In the genomic region with DNA sequence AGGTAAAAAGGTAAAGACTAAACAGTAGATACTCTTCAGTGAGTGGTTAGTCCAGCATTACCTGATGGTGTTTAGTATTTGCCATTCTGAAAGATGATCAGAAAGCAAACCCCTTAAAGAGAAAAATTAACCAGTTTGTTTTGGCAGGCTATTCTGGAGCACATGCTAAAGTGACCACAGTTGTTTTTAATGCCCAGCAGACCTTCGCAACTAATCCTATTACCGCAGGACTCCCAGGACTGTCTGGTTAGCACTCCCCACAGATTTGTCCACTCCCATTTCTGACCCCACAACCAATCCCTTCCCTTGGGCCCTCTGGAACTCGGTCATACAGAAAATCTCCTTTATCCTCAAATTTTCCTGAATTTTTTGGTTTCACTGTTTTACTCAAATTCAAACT, we compare ENCODE assay signal across 13 cellular contexts.
DNase-seq lines count a peak whose midpoint lies in the region; FAIRE-seq and TF ChIP-seq lines count a peak whose summit lies in the region.
"Had no signal": no experiment of that assay in that cellular context is flagged by ENCODE, and none has a peak within 500 bp of the region (broad histone marks: within the 10 kb centered on the region; RNA-seq: fewer than 3 reads in every experiment).

No MANE protein-coding gene starts in this region.

- no peaks in the 10 kb centered on the region for H3K27me3 Mint-ChIP-seq in activated CD4-positive, alpha-beta memory T cell treated with anti-CD3 and anti-CD28 coated beads for 36 hours
- H3K27me3 Mint-ChIP-seq: CD4-positive, alpha-beta memory T cell; natural killer cell treated with Interleukin-12 subunit alpha and Interleukin-12 subunit beta and Interleukin-15 and Interleukin-18, amount 100 ng/mL, for 72 hours had no signal

- H3K9me3 Mint-ChIP-seq in activated CD4-positive, alpha-beta memory T cell treated with anti-CD3 and anti-CD28 coated beads for 36 hours, result no peaks in the 10 kb centered on the region

- POLR2A ChIA-PET in activated CD4-positive, alpha-beta memory T cell treated with anti-CD3 and anti-CD28 coated beads for 36 hours (lab: Charles Lee), result no interaction called here
- POLR2A ChIA-PET in A673 (lab: Charles Lee; ENCODE audit: low non-redundant PET), result no interaction called here

- intact Hi-C loops in activated CD4-positive, alpha-beta memory T cell treated with anti-CD3 and anti-CD28 coated beads for 36 hours (cut with micrococcal nuclease), result no loop called here
- intact Hi-C loops in A673 (cut with micrococcal nuclease; ENCODE audit: unreplicated experiment), result no loop called here

- no peak for TF ChIP-seq CTCF in A673 (conservative IDR thresholded peaks at IDR 0.05; ENCODE audit: low read depth, low read length)

- no peaks in the 10 kb centered on the region for H3K36me3 Mint-ChIP-seq in activated CD4-positive, alpha-beta memory T cell treated with anti-CD3 and anti-CD28 coated beads for 36 hours
- H3K36me3 Mint-ChIP-seq: CD4-positive, alpha-beta memory T cell; natural killer cell treated with Interleukin-12 subunit alpha and Interleukin-12 subunit beta and Interleukin-15 and Interleukin-18, amount 100 ng/mL, for 72 hours had no signal

- DNase-seq in HK-2 (ENCODE audit: unreplicated experiment), result peak; percentile 21
- DNase-seq in astrocyte of the hippocampus (ENCODE audit: low read depth, low spot score), result peak; percentile 73
- DNase-seq in hepatic stellate cell (ENCODE audit: low spot score), result peak; percentile 12
- DNase-seq in stimulated activated CD4-positive, alpha-beta T cell treated with anti-CD3 and anti-CD28 coated beads, Interleukin-12 subunit alpha, Interleukin-12 subunit beta, amount 100 ng/mL, for 4 hours, result no peak
- DNase-seq in GM12892 (ENCODE audit: insufficient read length), result no peak
- no peak for DNase-seq in activated CD4-positive, alpha-beta memory T cell treated with anti-CD3 and anti-CD28 coated beads for 36 hours
- DNase-seq in A673 (ENCODE audit: low spot score), result no peak
- DNase-seq: activated gamma-delta T cell treated with Interleukin-2 at 50 U/mL for 16 hours; CD4-positive, alpha-beta memory T cell; stimulated activated CD4-positive, alpha-beta T cell treated with anti-CD3 and anti-CD28 coated beads, Interleukin-4, amount 100 ng/mL, for 4 hours; substantia nigra had no signal

- no peak overlapping the region for H3K4me3 Mint-ChIP-seq in activated CD4-positive, alpha-beta memory T cell treated with anti-CD3 and anti-CD28 coated beads for 36 hours
- H3K4me3 Mint-ChIP-seq: CD4-positive, alpha-beta memory T cell; natural killer cell treated with Interleukin-12 subunit alpha and Interleukin-12 subunit beta and Interleukin-15 and Interleukin-18, amount 100 ng/mL, for 72 hours had no signal

- H3K9me3 ChIP-seq in skeletal muscle satellite cell (replicated peaks; ENCODE audit: low read length) (no peaks in the 10 kb centered on the region), A673 (ENCODE audit: low read depth, low read length, poor library complexity, severe bottlenecking) (no peaks in the 10 kb centered on the region)

- H3K4me1 ChIP-seq in skeletal muscle satellite cell (ENCODE audit: control insufficient read depth, insufficient read depth, low read length) (peaks cover 40% of the 10 kb centered on the region), A673 (ENCODE audit: insufficient read depth, low read length, poor library complexity, severe bottlenecking) (no peaks in the 10 kb centered on the region)

- H3K27ac ChIP-seq in A673 (ENCODE audit: low read depth, low read length, poor library complexity, severe bottlenecking), result no peak overlapping the region

- H3K27me3 ChIP-seq in skeletal muscle satellite cell (ENCODE audit: control insufficient read depth, insufficient read depth, low read length), result no peaks in the 10 kb centered on the region
- H3K27me3 ChIP-seq in A673 (replicated peaks; ENCODE audit: insufficient read depth, low read depth, low read length, poor library complexity), result no peaks in the 10 kb centered on the region

- TF ChIP-seq POLR2A in GM12892 (IDR thresholded peaks at IDR 0.05; ENCODE audit: low read depth, low read length), result no peak

- H3K9ac ChIP-seq in skeletal muscle satellite cell (ENCODE audit: low read depth, low read length), result peak overlapping the region; percentile 58

- peak overlapping the region; percentile 52 for H3K4me2 ChIP-seq in skeletal muscle satellite cell (ENCODE audit: low read length)

- H3K27ac Mint-ChIP-seq in activated CD4-positive, alpha-beta memory T cell treated with anti-CD3 and anti-CD28 coated beads for 36 hours, result no peak overlapping the region
- H3K27ac Mint-ChIP-seq: natural killer cell treated with Interleukin-12 subunit alpha and Interleukin-12 subunit beta and Interleukin-15 and Interleukin-18, amount 100 ng/mL, for 72 hours had no signal

- no peaks in the 10 kb centered on the region for H3K4me1 Mint-ChIP-seq in activated CD4-positive, alpha-beta memory T cell treated with anti-CD3 and anti-CD28 coated beads for 36 hours (ENCODE audit: low read depth)

- BruUV-seq in A673 (replicated peaks; lab: Mats Ljungman, UMichigan), result no TSS peak

- H3K4me3 ChIP-seq in skeletal muscle satellite cell (ENCODE audit: low read length), result peak overlapping the region; percentile 7
- no peak overlapping the region for H3K4me3 ChIP-seq in A673 (ENCODE audit: low read depth, low read length, poor library complexity, severe bottlenecking)

- H3K36me3 ChIP-seq in skeletal muscle satellite cell (ENCODE audit: insufficient read depth, low read length) (no peaks in the 10 kb centered on the region), A673 (ENCODE audit: insufficient read depth, low read length, poor library complexity, severe bottlenecking) (no peaks in the 10 kb centered on the region)

- FAIRE-seq in GM12892 (lab: Jason Lieb, UNC), result no peak

- CTCF ChIA-PET in activated CD4-positive, alpha-beta memory T cell treated with anti-CD3 and anti-CD28 coated beads for 36 hours (lab: Charles Lee), result no interaction called here
- CTCF ChIA-PET in A673 (lab: Charles Lee), result no interaction called here

Comparison
In these comparisons a context has a peak if more than half of its experiments do, and no peak if none do; other contexts are left out.
1. DNase-seq: peak in HK-2 (single experiment), astrocyte of the hippocampus (single experiment) and hepatic stellate cell (single experiment); none in stimulated activated CD4-positive, alpha-beta T cell treated with anti-CD3 and anti-CD28 coated beads, Interleukin-12 subunit alpha, Interleukin-12 subunit beta, amount 100 ng/mL, for 4 hours (single experiment), GM12892 (single experiment), activated CD4-positive, alpha-beta memory T cell treated with anti-CD3 and anti-CD28 coated beads for 36 hours (single experiment) and A673 (single experiment).